ENCODE assay signal across 8 cellular contexts in the genomic region with DNA sequence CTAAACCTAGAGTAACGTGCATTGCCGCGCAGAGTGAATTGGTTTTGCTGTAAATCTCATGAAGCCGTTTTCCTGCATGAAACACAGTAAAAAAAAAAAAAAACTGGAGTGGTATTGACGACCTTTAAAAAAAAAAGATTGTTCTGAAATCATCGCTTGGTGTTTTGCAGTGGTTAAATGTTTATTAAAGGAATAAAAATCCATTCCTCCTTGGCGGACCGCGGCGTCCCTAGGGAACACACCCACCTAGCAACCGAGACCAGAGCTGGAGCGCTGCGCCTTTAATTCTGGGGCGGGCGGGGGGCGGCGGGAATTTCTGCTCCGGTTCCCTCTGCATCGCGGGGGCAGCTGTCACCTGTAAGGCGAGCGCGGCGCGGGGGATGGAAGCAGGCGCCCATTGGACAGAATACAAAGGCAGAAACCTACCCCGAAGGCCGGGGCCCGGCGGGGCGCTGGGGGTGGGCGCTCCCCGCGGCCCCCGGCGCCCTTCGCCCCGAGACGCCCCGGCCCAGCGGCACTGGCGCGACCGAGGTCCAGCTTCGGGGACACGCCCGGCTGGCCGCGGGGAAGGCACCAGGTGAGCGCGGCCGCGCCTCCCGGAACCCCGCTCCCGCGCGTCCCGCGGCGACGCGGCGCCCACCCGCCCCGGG. TPM values are rescaled to one million over a fixed set of nuclear protein-coding genes. Genes with fewer than 3 reads are reported as not detected.
DNase-seq lines count a peak whose midpoint lies in the region; ATAC-seq and TF ChIP-seq lines count a peak whose summit lies in the region.

Gene SOWAHA, plus strand, starts transcription at position 354 of the 650 bp plus-strand sequence. CDS start 320 bp downstream, outside the sequence.

- peak within 1 kb of the TSS; percentile 86 to 89 for H3K27ac ChIP-seq in mucosa of rectum (ENCODE audit: low read depth in 2 of 2, low read length in 2 of 2)

- peaks cover 7% of the 10 kb centered on the region for H3K4me1 Mint-ChIP-seq in chondrocyte (ENCODE audit: low read depth)

- H3K27me3 ChIP-seq in mucosa of rectum (ENCODE audit: control insufficient read depth in 2 of 2, insufficient read depth in 2 of 2, low read length in 2 of 2): peaks cover 0 to 3% of the 10 kb centered on the region in 2 donors

- peaks cover 11% of the 10 kb centered on the region in 2 donors for H3K4me1 ChIP-seq in mucosa of rectum (ENCODE audit: control insufficient read depth in 2 of 2, insufficient read depth in 2 of 2, low read length in 2 of 2)

- ATAC-seq in HG03342 (IDR thresholded peaks at IDR 0.05; ENCODE audit: unreplicated experiment) (no peak), esophagus mucosa (no peak), HG02623 (IDR thresholded peaks at IDR 0.05; ENCODE audit: unreplicated experiment) (no peak)

- H3K27ac Mint-ChIP-seq in chondrocyte (ENCODE audit: unreplicated experiment): no peak within 1 kb of the TSS

- H3K36me3 Mint-ChIP-seq in chondrocyte (ENCODE audit: low read depth): peaks cover 1% of the 10 kb centered on the region

- peak within 1 kb of the TSS; percentile 56 to 94 for H3K9ac ChIP-seq in mucosa of rectum (ENCODE audit: low read depth in 1 of 2, low read length in 2 of 2)

- peak within 1 kb of the TSS; percentile 69 to 72 for H3K4me3 ChIP-seq in mucosa of rectum (ENCODE audit: low read length in 2 of 2)

- H3K9me3 Mint-ChIP-seq in chondrocyte (ENCODE audit: low read depth): no peaks in the 10 kb centered on the region

- no peaks in the 10 kb centered on the region for H3K36me3 ChIP-seq in mucosa of rectum (ENCODE audit: control insufficient read depth in 2 of 2, insufficient read depth in 2 of 2, low read length in 2 of 2)

- no peak for TF ChIP-seq CTCF in chondrocyte (IDR thresholded peaks at IDR 0.05)

- no peaks in the 10 kb centered on the region for H3K9me3 ChIP-seq in mucosa of rectum (ENCODE audit: control insufficient read depth in 2 of 2, low read length in 2 of 2)

- H3K4me3 Mint-ChIP-seq in chondrocyte (ENCODE audit: unreplicated experiment): peak within 1 kb of the TSS; percentile 70

- H3K27me3 Mint-ChIP-seq in chondrocyte (ENCODE audit: low read depth): peaks cover 32% of the 10 kb centered on the region

- DNase-seq in NCI-H2081 (lab: John Stamatoyannopoulos, UW) (peak; percentile 20 to 49), NCI-H2081 treated with DMSO at 0.1 percent for 48 hours (lab: John Stamatoyannopoulos, UW) (no peak), NCI-H345 (lab: John Stamatoyannopoulos, UW) (peak; percentile 56), chondrocyte (ENCODE audit: low spot score) (no peak)

RNA-seq across cellular contexts. Expression of gene SOWAHA, which starts in this region (rescaled TPM):
- total RNA-seq in chondrocyte: not detected in 3 replicates
- total RNA-seq in esophagus mucosa: 0.04 TPM

Comparison
In these comparisons a context has a peak if more than half of its experiments do, and no peak if none do; other contexts are left out.
1. DNase-seq: peak in NCI-H2081 (2 of 2) and NCI-H345 (single experiment); none in NCI-H2081 treated with DMSO at 0.1 percent for 48 hours (single experiment) and chondrocyte (single experiment).